ENCODE assay signal across 9 cellular contexts in the genomic region with DNA sequence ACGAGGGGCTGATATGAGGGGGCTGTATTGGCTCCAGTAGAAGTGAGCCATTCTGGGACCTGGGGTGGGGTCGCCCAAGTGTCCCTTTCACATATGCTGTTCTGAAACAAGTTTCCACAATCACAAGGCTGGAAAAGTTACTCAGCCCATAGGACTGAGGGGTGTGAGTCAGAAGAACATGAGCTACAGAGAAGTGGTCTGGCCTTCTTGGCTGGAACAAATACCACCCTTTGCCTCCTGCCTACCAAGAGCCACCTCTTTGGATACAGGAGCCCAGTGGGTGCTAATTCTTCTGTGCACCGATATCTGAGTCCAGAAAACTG. TPM values are rescaled to one million over a fixed set of nuclear protein-coding genes. Genes with fewer than 3 reads are reported as not detected.
A peak's percentile ranks its signal among the peaks of the same experiment; 100 is the strongest.
DNase-seq lines count a peak whose midpoint lies in the region; ATAC-seq and TF ChIP-seq lines count a peak whose summit lies in the region.
"Had no signal": no experiment of that assay in that cellular context is flagged by ENCODE, and none has a peak within 500 bp of the region (broad histone marks: within the 10 kb centered on the region; RNA-seq: fewer than 3 reads in every experiment).

No MANE protein-coding gene starts in this region.

- peak overlapping the region; percentile 40 for H3K4me3 Mint-ChIP-seq in CD4-positive, alpha-beta T cell
- no peak overlapping the region for H3K4me3 Mint-ChIP-seq in effector memory CD8-positive, alpha-beta T cell

- H3K9me3 ChIP-seq in CD4-positive, alpha-beta T cell (ENCODE audit: control insufficient read depth, low read length): no peaks in the 10 kb centered on the region
- no peaks in the 10 kb centered on the region for H3K9me3 ChIP-seq in trophoblast cell (ENCODE audit: insufficient read depth, low read depth, low read length)

- H3K18ac ChIP-seq in trophoblast cell (ENCODE audit: low read length): no peak overlapping the region

- no peak overlapping the region for H4K12ac ChIP-seq in trophoblast cell (ENCODE audit: low read depth, low read length)

- WGBS in trophoblast cell (ENCODE audit: extremely low coverage, insufficient coverage, insufficient read length): no CpG with 5 or more reads among the region's 3 CpGs

- POLR2A ChIA-PET in CD4-positive, alpha-beta T cell (lab: Charles Lee): interaction anchor here (1.3 to 5.5 kb wide), 7 partner anchors 43 to 166 kb away, joined by 4 to 121 read pairs (median 8); a partner anchor contains a TSS

- no peak overlapping the region for H3K4me3 ChIP-seq in trophoblast cell (ENCODE audit: low read depth, low read length)

- no peak overlapping the region for H2BK120ac ChIP-seq in trophoblast cell (ENCODE audit: insufficient read depth, low read length, poor library complexity)

- H2AK5ac ChIP-seq in trophoblast cell (ENCODE audit: low read length): no peak overlapping the region

- no peaks in the 10 kb centered on the region for H3K9me3 Mint-ChIP-seq in CD4-positive, alpha-beta T cell
- H3K9me3 Mint-ChIP-seq in effector memory CD8-positive, alpha-beta T cell: no peaks in the 10 kb centered on the region

- no peaks in the 10 kb centered on the region for H3K4me1 ChIP-seq in trophoblast cell (ENCODE audit: control insufficient read depth in 1 of 2, insufficient read depth in 2 of 2, low read length in 2 of 2)

- no peak overlapping the region for H3K9ac ChIP-seq in trophoblast cell (ENCODE audit: low read length)

- H2BK5ac ChIP-seq in trophoblast cell (ENCODE audit: low read depth, low read length, poor library complexity): no peak overlapping the region

- H3K27me3 Mint-ChIP-seq in CD4-positive, alpha-beta T cell: no peaks in the 10 kb centered on the region
- H3K27me3 Mint-ChIP-seq in effector memory CD8-positive, alpha-beta T cell: no peaks in the 10 kb centered on the region

- H2AFZ ChIP-seq in trophoblast cell (ENCODE audit: insufficient read depth, low read length, poor library complexity): no peak overlapping the region

- no peaks in the 10 kb centered on the region for H3K27me3 ChIP-seq in CD4-positive, alpha-beta T cell (ENCODE audit: control insufficient read depth, insufficient read depth, low read length)
- H3K27me3 ChIP-seq in trophoblast cell (ENCODE audit: insufficient read depth, low read length): no peaks in the 10 kb centered on the region

- H3K4ac ChIP-seq in trophoblast cell (ENCODE audit: low read depth, low read length): no peak overlapping the region

- peaks cover 25% of the 10 kb centered on the region for H3K4me1 Mint-ChIP-seq in CD4-positive, alpha-beta T cell (ENCODE audit: low read depth)
- H3K4me1 Mint-ChIP-seq in effector memory CD8-positive, alpha-beta T cell (ENCODE audit: low read depth in 2 of 2): peaks cover 11 to 12% of the 10 kb centered on the region in 2 donors

- no peaks in the 10 kb centered on the region for H3K36me3 ChIP-seq in trophoblast cell (ENCODE audit: control insufficient read depth in 1 of 2, insufficient read depth in 2 of 2, low read length in 2 of 2)

- peaks cover 4% of the 10 kb centered on the region for H3K79me2 ChIP-seq in trophoblast cell (ENCODE audit: control insufficient read depth, insufficient read depth, low read length, poor library complexity)

- H4K8ac ChIP-seq in trophoblast cell (ENCODE audit: low read depth, low read length): no peak overlapping the region

- no peak for DNase-seq in CD4-positive, alpha-beta T cell
- peak; percentile 56 for DNase-seq in M059J (ENCODE audit: low read depth)
- DNase-seq in effector memory CD8-positive, alpha-beta T cell: no peak
- peak; percentile 14 to 31 for DNase-seq in trophoblast cell
- no peak for DNase-seq in NK-92 (lab: John Stamatoyannopoulos, UW; ENCODE audit: unreplicated experiment)
- no peak for DNase-seq in T1000 (lab: John Stamatoyannopoulos, UW)
- DNase-seq in NCI-H1436 (lab: John Stamatoyannopoulos, UW): no peak
- DNase-seq: NCI-H2029 had no signal

- peaks cover 5% of the 10 kb centered on the region for H3K79me1 ChIP-seq in trophoblast cell (ENCODE audit: low read length)

- no peak for TF ChIP-seq CTCF in CD4-positive, alpha-beta T cell (IDR thresholded peaks at IDR 0.05)

- H4K91ac ChIP-seq in trophoblast cell (ENCODE audit: low read depth, low read length): no peak overlapping the region

- no peak overlapping the region for H3K23ac ChIP-seq in trophoblast cell (ENCODE audit: low read length)

- intact Hi-C loops in CD4-positive, alpha-beta T cell (cut with DNase I, micrococcal nuclease): loop anchor here in 1 of 2 experiments (1.0 to 2.0 kb wide), 2 partner anchors 19 to 42 kb away; a partner anchor contains a TSS

- peaks cover 6% of the 10 kb centered on the region for H3K36me3 Mint-ChIP-seq in CD4-positive, alpha-beta T cell (ENCODE audit: low read depth)
- peaks cover 45% of the 10 kb centered on the region for H3K36me3 Mint-ChIP-seq in effector memory CD8-positive, alpha-beta T cell (ENCODE audit: insufficient read depth)

- CTCF ChIA-PET in CD4-positive, alpha-beta T cell (lab: Charles Lee): interaction anchor here (1.3 to 4.9 kb wide), 7 partner anchors 23 to 169 kb away, joined by 3 to 24 read pairs (median 7); a partner anchor contains a TSS

- no peak for ATAC-seq in CD4-positive, alpha-beta T cell (ENCODE audit: poor library complexity)
- ATAC-seq in effector memory CD8-positive, alpha-beta T cell (replicated peaks): no peak
- no peak for ATAC-seq in GM21619 (IDR thresholded peaks at IDR 0.05; ENCODE audit: unreplicated experiment)

- H3K14ac ChIP-seq in trophoblast cell (ENCODE audit: low read length): no peak overlapping the region

- peak overlapping the region; percentile 100 for H3K27ac Mint-ChIP-seq in CD4-positive, alpha-beta T cell
- peak overlapping the region; percentile 99 for H3K27ac Mint-ChIP-seq in effector memory CD8-positive, alpha-beta T cell

- no peak overlapping the region for H3K4me2 ChIP-seq in trophoblast cell (ENCODE audit: low read length)

- H2BK12ac ChIP-seq in trophoblast cell (ENCODE audit: low read length): no peak overlapping the region

- H3K27ac ChIP-seq in CD4-positive, alpha-beta T cell (ENCODE audit: low read depth, low read length): peak overlapping the region; percentile 29
- no peak overlapping the region for H3K27ac ChIP-seq in trophoblast cell (ENCODE audit: low read depth, low read length)

RNA-seq across cellular contexts. Expression of a gene that starts 42.4 kb away (rescaled TPM):
- total RNA-seq in CD4-positive, alpha-beta T cell: 100 to 1,000 TPM; 155 to 162 TPM
- 10.6 and 26.3 TPM in 2 replicates for total RNA-seq in M059J (2014; rRNA removed; shearing (Covaris generic))
- polyA plus RNA-seq in trophoblast cell (2013): 10.5 and 10.7 TPM in 2 replicates

Comparison
In these comparisons a context has a peak if more than half of its experiments do, and no peak if none do; other contexts are left out.
1. DNase-seq: peak in M059J (single experiment) and trophoblast cell (2 of 2); none in CD4-positive, alpha-beta T cell (0 of 10), effector memory CD8-positive, alpha-beta T cell (0 of 3), NK-92 (single experiment), T1000 (single experiment) and NCI-H1436 (single experiment).